ENCODE assay signal across 22 cellular contexts in genomic region chr10:123761666-123762230, GRCh38.
DNase-seq lines count a peak whose midpoint lies in the region; ATAC-seq, FAIRE-seq and TF ChIP-seq lines count a peak whose summit lies in the region.
"Had no signal": no experiment of that assay in that cellular context is flagged by ENCODE, and none has a peak within 500 bp of the region (broad histone marks: within the 10 kb centered on the region; RNA-seq: fewer than 3 reads in every experiment).

No MANE protein-coding gene starts in this region.

- H3K4me1 Mint-ChIP-seq in GM23338 = peaks cover 15% of the 10 kb centered on the region
- H3K4me1 Mint-ChIP-seq in H9 = peaks cover 12 to 15% of the 10 kb centered on the region in 2 experiments
- H3K4me1 Mint-ChIP-seq: CD4-positive, CD25-positive, alpha-beta regulatory T cell; CD8-positive, alpha-beta memory T cell had no signal

- H3K23me2 ChIP-seq in H9 (ENCODE audit: insufficient read length, low read depth, low read length, poor library complexity, severe bottlenecking) (no peaks in the 10 kb centered on the region), H1 (ENCODE audit: low read depth, low read length) (no peaks in the 10 kb centered on the region)

- FAIRE-seq in H1 (lab: Jason Lieb, UNC) = no peak
- FAIRE-seq: GM12891, GM19239, H54, HTR-8/SVneo, K562 had no signal

- intact Hi-C loops in transverse colon (cut with DNase I; ENCODE audit: low total_unique reads) = no loop called here

- CTCF ChIA-PET in H1 (lab: Charles Lee; ENCODE audit: partially characterized antibody) = interaction anchor here (1.0 to 1.7 kb wide), 3 partner anchors 10 to 81 kb away, joined by 3 read pairs; no protein-coding TSS in a partner anchor

- H4K5ac ChIP-seq in H9 (ENCODE audit: insufficient read length, low read depth, low read length) = no peak overlapping the region
- no peak overlapping the region for H4K5ac ChIP-seq in H1 (ENCODE audit: insufficient read length, low read depth, low read length)

- H3K56ac ChIP-seq in H9 (ENCODE audit: insufficient read length, low read depth, low read length) (no peak overlapping the region), H1 (replicated peaks; ENCODE audit: insufficient read length, low read depth, low read length) (no peak overlapping the region)

- H3T11ph ChIP-seq in H9 (ENCODE audit: low read length) = no peak overlapping the region

- TF ChIP-seq EP300 in H1 (IDR thresholded peaks at IDR 0.05; ENCODE audit: borderline replicate concordance in 1 of 2, low read depth in 2 of 2, low read length in 2 of 2) (no peak), transverse colon (IDR thresholded peaks at IDR 0.05; ENCODE audit: low read depth) (no peak)

- H3K79me2 ChIP-seq in GM23338 (replicated peaks; ENCODE audit: insufficient read depth) (no peaks in the 10 kb centered on the region), H9 (ENCODE audit: insufficient read depth, low read length) (no peaks in the 10 kb centered on the region), H1 (ENCODE audit: control insufficient read depth in 1 of 2, insufficient read depth in 2 of 2, low read length in 2 of 2) (no peaks in the 10 kb centered on the region)

- in situ Hi-C loops in transverse colon (cut with MboI; ENCODE audit: low pct_ligation_motif_present in 1 of 4, low pct_unique_long_range_greater_than_20kb in 1 of 4, low sequenced_read_pairs in 3 of 4) = no loop called here

- H3K27me3 Mint-ChIP-seq in GM23338 (ENCODE audit: insufficient read depth, low read depth, poor library complexity) (peaks cover 5% of the 10 kb centered on the region), H9 (ENCODE audit: low read depth) (no peaks in the 10 kb centered on the region; the same call in 1 of the 2 replicates)
- H3K27me3 Mint-ChIP-seq: CD4-positive, CD25-positive, alpha-beta regulatory T cell had no signal

- no peaks in the 10 kb centered on the region for H3F3A ChIP-seq in GM23338 (replicated peaks; ENCODE audit: low read depth)

- no peak overlapping the region for H2BK12ac ChIP-seq in H9 (ENCODE audit: insufficient read length, low read depth, low read length)
- H2BK12ac ChIP-seq in H1 (ENCODE audit: low read depth, low read length) = no peak overlapping the region

- TF ChIP-seq CTCF in GM23338 (conservative IDR thresholded peaks at IDR 0.05; ENCODE audit: low read depth in 2 of 2) = peak in 1 of 2 experiments; percentile 21; a peak in 1 of 4 replicates
- TF ChIP-seq CTCF in H9 (conservative IDR thresholded peaks at IDR 0.05) = no peak
- peak in 1 of 3 experiments; percentile 27; a peak in 1 of 4 replicates for TF ChIP-seq CTCF in H1 (IDR thresholded peaks at IDR 0.05; ENCODE audit: control extremely low read depth in 1 of 3, insufficient read depth in 1 of 3, low read depth in 1 of 3, low read length in 3 of 3)
- no peak for TF ChIP-seq CTCF in transverse colon (IDR thresholded peaks at IDR 0.05)

- TF ChIP-seq POLR2A in H1 (IDR thresholded peaks at IDR 0.05; ENCODE audit: control extremely low read depth in 1 of 2, low read depth in 2 of 2, low read length in 2 of 2) (no peak), transverse colon (IDR thresholded peaks at IDR 0.05) (no peak)

- no CpG with 5 or more reads among the region's 23 CpGs for WGBS in H9 (ENCODE audit: extremely low coverage, insufficient read length, low lambda C conversion rate)
- 87% methylated on average over 17 of the region's 23 CpGs; no CpG with 5 or more reads in 1 of the 2 experiments for WGBS in H1 (ENCODE audit: extremely low coverage in 1 of 2, insufficient coverage in 1 of 2, insufficient read length in 1 of 2, insufficient replicate concordance in 2 of 2, low coverage in 1 of 2, low lambda C conversion rate in 2 of 2, missing lambda C conversion rate in 1 of 2), 2 experiments
- 79% methylated on average over 23 of the region's 23 CpGs; no CpG with 5 or more reads in 1 of the 2 donors for WGBS in transverse colon (ENCODE audit: low coverage in 1 of 2), 2 donors

- H3K36me3 ChIP-seq in GM23338 (ENCODE audit: insufficient read depth) = no peaks in the 10 kb centered on the region
- no peaks in the 10 kb centered on the region for H3K36me3 ChIP-seq in H1 (ENCODE audit: control insufficient read depth in 2 of 4, insufficient read depth in 4 of 4, low read length in 3 of 4)
- H3K36me3 ChIP-seq in stomach smooth muscle (ENCODE audit: control insufficient read depth in 2 of 2, insufficient read depth in 2 of 2, low read length in 2 of 2) = peaks cover 32 to 38% of the 10 kb centered on the region in 2 donors
- H3K36me3 ChIP-seq in transverse colon = no peaks in the 10 kb centered on the region
- H3K36me3 ChIP-seq: BE2C had no signal

- H2BK15ac ChIP-seq in H9 (ENCODE audit: low read depth, low read length) (no peak overlapping the region), H1 (ENCODE audit: low read length) (no peak overlapping the region)

- H3K14ac ChIP-seq in H9 (ENCODE audit: insufficient read depth, low read length) (no peak overlapping the region), H1 (ENCODE audit: insufficient read length) (no peak overlapping the region)

- no peak overlapping the region for H4K91ac ChIP-seq in H9 (ENCODE audit: insufficient read length, low read depth, low read length)
- H4K91ac ChIP-seq in H1 (replicated peaks; ENCODE audit: insufficient read length, low read length) = no peak overlapping the region

- H3K36me3 Mint-ChIP-seq in GM23338 (ENCODE audit: low read depth) = no peaks in the 10 kb centered on the region
- H3K36me3 Mint-ChIP-seq in H9 (ENCODE audit: insufficient read depth in 1 of 3, low read depth in 3 of 3) = no peaks in the 10 kb centered on the region
- H3K36me3 Mint-ChIP-seq: CD4-positive, CD25-positive, alpha-beta regulatory T cell; CD8-positive, alpha-beta memory T cell had no signal

- H2AK5ac ChIP-seq in H9 (ENCODE audit: insufficient read length, low read length) (no peak overlapping the region), H1 (ENCODE audit: low read depth, low read length) (no peak overlapping the region)

- POLR2A ChIA-PET in H1 (lab: Charles Lee; ENCODE audit: partially characterized antibody) = interaction anchor here (0.5 kb wide), 1 partner anchor 19 kb away, joined by 5 read pairs; no protein-coding TSS in a partner anchor

- H2BK20ac ChIP-seq in H9 (ENCODE audit: low read depth, low read length, poor library complexity, severe bottlenecking) (no peak overlapping the region), H1 (ENCODE audit: low read length) (0 out of 2 replicates have a peak overlapping the region, but pooled peaks have one; percentile 32)

- H3K27ac Mint-ChIP-seq in GM23338 (no peak overlapping the region), H9 (peak overlapping the region in 2 of 3 experiments; percentile 22 to 82; a peak in 2 of 7 replicates)
- H3K27ac Mint-ChIP-seq: CD4-positive, CD25-positive, alpha-beta regulatory T cell; CD8-positive, alpha-beta memory T cell had no signal

- H3K9me2 ChIP-seq in GM23338 (ENCODE audit: insufficient read depth) = no peaks in the 10 kb centered on the region

- H3K4me2 ChIP-seq in GM23338 (no peak overlapping the region), H9 (ENCODE audit: insufficient read depth, insufficient read length, low read length) (no peak overlapping the region), H1 (ENCODE audit: insufficient read depth in 1 of 2, low read depth in 2 of 2, low read length in 2 of 2) (no peak overlapping the region)

- H3K4ac ChIP-seq in H9 (ENCODE audit: low read depth, low read length) (no peak overlapping the region), H1 (replicated peaks; ENCODE audit: insufficient read length, low read depth, low read length) (no peak overlapping the region)

- H3K23ac ChIP-seq in H9 (ENCODE audit: insufficient read length, low read depth, low read length) (no peak overlapping the region), H1 (ENCODE audit: insufficient read length) (no peak overlapping the region)

- H4K8ac ChIP-seq in H9 (replicated peaks; ENCODE audit: insufficient read length, low read depth, low read length) = no peak overlapping the region
- peak overlapping the region; percentile 12; the same call in 1 of the 2 replicates for H4K8ac ChIP-seq in H1 (ENCODE audit: extremely low read depth, insufficient read depth, low read length)

- H3K9me3 Mint-ChIP-seq in GM23338 (no peaks in the 10 kb centered on the region), H9 (no peaks in the 10 kb centered on the region)

- H3K9ac ChIP-seq in H9 (ENCODE audit: extremely low read depth, insufficient read length, low read length) (no peak overlapping the region), H1 (replicated peaks in 1 of 4; ENCODE audit: extremely low read depth in 1 of 4, low read depth in 3 of 4, low read length in 3 of 4) (no peak overlapping the region), stomach smooth muscle (ENCODE audit: low read length in 2 of 2) (no peak overlapping the region)

- H2BK120ac ChIP-seq in H9 (ENCODE audit: low read depth, low read length, poor library complexity, severe bottlenecking) (no peak overlapping the region), H1 (replicated peaks; ENCODE audit: low read depth, low read length) (no peak overlapping the region)

- H3K4me3 ChIP-seq in GM23338 (no peak overlapping the region), H1 (ENCODE audit: extremely low read depth in 1 of 4, insufficient read depth in 2 of 4, low read depth in 3 of 4, low read length in 4 of 4) (no peak overlapping the region), stomach smooth muscle (ENCODE audit: low read length in 2 of 2) (no peak overlapping the region), transverse colon (no peak overlapping the region)
- H3K4me3 ChIP-seq: K562 had no signal

- H3K27me3 ChIP-seq in GM23338 (ENCODE audit: insufficient read depth) = no peaks in the 10 kb centered on the region
- no peaks in the 10 kb centered on the region for H3K27me3 ChIP-seq in H9 (ENCODE audit: insufficient read depth, low read length)
- H3K27me3 ChIP-seq in H1 (replicated peaks in 1 of 4; ENCODE audit: control insufficient read depth in 3 of 4, extremely low read depth in 1 of 4, insufficient read depth in 3 of 4, low read length in 3 of 4) = no peaks in the 10 kb centered on the region
- no peaks in the 10 kb centered on the region for H3K27me3 ChIP-seq in stomach smooth muscle (ENCODE audit: control insufficient read depth in 1 of 2, insufficient read depth in 2 of 2, low read length in 2 of 2)
- no peaks in the 10 kb centered on the region for H3K27me3 ChIP-seq in transverse colon
- H3K27me3 ChIP-seq: BE2C had no signal

- H2AFZ ChIP-seq in GM23338 (no peak overlapping the region), H9 (ENCODE audit: low read length) (no peak overlapping the region), H1 (ENCODE audit: low read length) (no peak overlapping the region)

- no peak overlapping the region for H2BK5ac ChIP-seq in H9 (ENCODE audit: insufficient read length, low read length)
- H2BK5ac ChIP-seq in H1 (ENCODE audit: low read depth, low read length) = no peak overlapping the region

- H3K79me1 ChIP-seq in H9 (ENCODE audit: insufficient read depth, low read depth, low read length, poor library complexity, severe bottlenecking) = no peaks in the 10 kb centered on the region
- H3K79me1 ChIP-seq in H1 (ENCODE audit: low read depth, low read length) = no peaks in the 10 kb centered on the region

- H3K4me1 ChIP-seq in GM23338 (ENCODE audit: insufficient read depth) (peaks cover 4% of the 10 kb centered on the region; the same call in 1 of the 2 replicates), H9 (ENCODE audit: insufficient read depth, low read length) (0 out of 2 replicates have a peak, but pooled peaks cover 7% of the 10 kb centered on the region), H1 (replicated peaks in 1 of 4; ENCODE audit: control insufficient read depth in 3 of 4, insufficient read depth in 4 of 4, low read length in 3 of 4) (peaks cover 0 to 11% (median 1%) of the 10 kb centered on the region in 4 experiments; a peak in 5 of 7 replicates), stomach smooth muscle (ENCODE audit: control insufficient read depth, insufficient read depth, low read length) (peaks cover 13% of the 10 kb centered on the region), transverse colon (peaks cover 0 to 15% (median 5%) of the 10 kb centered on the region in 4 donors)
- H3K4me1 ChIP-seq: BE2C had no signal

- no peaks in the 10 kb centered on the region for H3K9me3 ChIP-seq in H9 (ENCODE audit: control insufficient read depth, low read depth, low read length)
- no peaks in the 10 kb centered on the region for H3K9me3 ChIP-seq in H1 (ENCODE audit: insufficient read depth in 2 of 2, low read depth in 1 of 2, low read length in 1 of 2)
- H3K9me3 ChIP-seq in stomach smooth muscle (ENCODE audit: control insufficient read depth in 2 of 2, low read length in 2 of 2) = no peaks in the 10 kb centered on the region
- H3K9me3 ChIP-seq in transverse colon = no peaks in the 10 kb centered on the region
- H3K9me3 ChIP-seq: BE2C had no signal

- H4K20me1 ChIP-seq in GM23338 (replicated peaks; ENCODE audit: insufficient read depth) (no peaks in the 10 kb centered on the region; the same call in 1 of the 2 replicates), H9 (ENCODE audit: control insufficient read depth, insufficient read depth, insufficient read length) (no peaks in the 10 kb centered on the region), H1 (replicated peaks in 1 of 2; ENCODE audit: control insufficient read depth in 1 of 2, insufficient read depth in 2 of 2, low read length in 2 of 2) (no peaks in the 10 kb centered on the region)

- no peak overlapping the region for H3K4me3 Mint-ChIP-seq in GM23338
- no peak overlapping the region for H3K4me3 Mint-ChIP-seq in H9
- H3K4me3 Mint-ChIP-seq: CD4-positive, CD25-positive, alpha-beta regulatory T cell; CD8-positive, alpha-beta memory T cell had no signal

- no peak for TF ChIP-seq RAD21 in H1 (IDR thresholded peaks at IDR 0.05 in 1 of 2, conservative IDR thresholded peaks at IDR 0.05 in 1 of 2; ENCODE audit: low read depth in 2 of 2, low read length in 2 of 2)

- H3K18ac ChIP-seq in H9 (ENCODE audit: insufficient read length, low read depth, low read length) (no peak overlapping the region), H1 (ENCODE audit: extremely low read depth, low read length) (no peak overlapping the region)

- ATAC-seq in GM23338 = peak; percentile 42
- ATAC-seq in HG03108 (IDR thresholded peaks at IDR 0.05; ENCODE audit: unreplicated experiment) = no peak
- ATAC-seq: K562 had no signal

- DNase-seq in GM23338 (ENCODE audit: low spot score) (peak; percentile 17), H9 (no peak), H1 (ENCODE audit: low read depth in 1 of 2, low spot score in 2 of 2) (no peak), transverse colon (no peak), NCI-H128 (lab: John Stamatoyannopoulos, UW; ENCODE audit: unreplicated experiment) (no peak)
- DNase-seq: BE2C; C1 segment of cervical spinal cord; CD4-positive, CD25-positive, alpha-beta regulatory T cell; CD8-positive, alpha-beta memory T cell; COR-L47; DMS 273 treated with DMSO at 0.1 percent for 48 hours; DMS53; DND-41; EL; IMR-90 had no signal

- no peak overlapping the region for H3K27ac ChIP-seq in GM23338 (ENCODE audit: low read depth)
- H3K27ac ChIP-seq in H9 (ENCODE audit: insufficient read length, low read depth, low read length) = no peak overlapping the region
- H3K27ac ChIP-seq in H1 (ENCODE audit: low read depth, low read length) = no peak overlapping the region
- H3K27ac ChIP-seq in stomach smooth muscle (ENCODE audit: low read length) = peak overlapping the region; percentile 49
- H3K27ac ChIP-seq in transverse colon = no peak overlapping the region
